Comparison of ENCODE assay signal across 8 cellular contexts in genomic region chr9:468766-469496, GRCh38. TPM values are rescaled to one million over a fixed set of nuclear protein-coding genes. Genes with fewer than 3 reads are reported as not detected.
DNase-seq lines count a peak whose midpoint lies in the region; ATAC-seq and TF ChIP-seq lines count a peak whose summit lies in the region.

No MANE protein-coding gene starts in this region.

- no peak for TF ChIP-seq CTCF in C4-2B (conservative IDR thresholded peaks at IDR 0.05)

- POLR2A ChIA-PET in naive thymus-derived CD8-positive, alpha-beta T cell (lab: Charles Lee) = interaction anchor here (2.2 kb wide), 1 partner anchor 9 kb away, joined by 7 read pairs; no protein-coding TSS in a partner anchor

- DNase-seq in central memory CD8-positive, alpha-beta T cell (ENCODE audit: low spot score in 2 of 2) = no peak
- peak in 2 of 10 donors; percentile 13 for DNase-seq in naive thymus-derived CD8-positive, alpha-beta T cell
- no peak for DNase-seq in iPS-NIHi7 (ENCODE audit: extremely low spot score)
- DNase-seq in SKM-1 treated with dmso at 0.1 percent for 144 hours (lab: John Stamatoyannopoulos, UW; ENCODE audit: unreplicated experiment) = no peak
- DNase-seq in NCI-H2227 (lab: John Stamatoyannopoulos, UW; ENCODE audit: unreplicated experiment) = no peak

- H3K9me3 Mint-ChIP-seq in IgD-negative memory B cell = no peaks in the 10 kb centered on the region
- no peaks in the 10 kb centered on the region for H3K9me3 Mint-ChIP-seq in central memory CD8-positive, alpha-beta T cell
- H3K9me3 Mint-ChIP-seq in naive thymus-derived CD8-positive, alpha-beta T cell = no peaks in the 10 kb centered on the region

- peak overlapping the region; percentile 76 to 97 (median 95) for H3K27ac Mint-ChIP-seq in IgD-negative memory B cell
- peak overlapping the region; percentile 93 for H3K27ac Mint-ChIP-seq in central memory CD8-positive, alpha-beta T cell (ENCODE audit: low read depth)
- peak overlapping the region in 9 of 10 donors; percentile 67 to 95 (median 91) for H3K27ac Mint-ChIP-seq in naive thymus-derived CD8-positive, alpha-beta T cell

- H3K4me1 Mint-ChIP-seq in IgD-negative memory B cell = peaks cover 13 to 23% (median 18%) of the 10 kb centered on the region in 3 donors
- peaks cover 23% of the 10 kb centered on the region for H3K4me1 Mint-ChIP-seq in central memory CD8-positive, alpha-beta T cell
- peaks cover 19 to 32% (median 28%) of the 10 kb centered on the region in 4 donors for H3K4me1 Mint-ChIP-seq in naive thymus-derived CD8-positive, alpha-beta T cell

- ATAC-seq in central memory CD8-positive, alpha-beta T cell (replicated peaks; ENCODE audit: extremely low read depth, poor library complexity, severe bottlenecking) = no peak
- no peak for ATAC-seq in naive thymus-derived CD8-positive, alpha-beta T cell
- no peak for ATAC-seq in HG02588 (IDR thresholded peaks at IDR 0.05; ENCODE audit: unreplicated experiment)

- H3K4me3 Mint-ChIP-seq in IgD-negative memory B cell = peak overlapping the region; percentile 83 to 94 (median 90)
- H3K4me3 Mint-ChIP-seq in central memory CD8-positive, alpha-beta T cell = peak overlapping the region; percentile 84
- H3K4me3 Mint-ChIP-seq in naive thymus-derived CD8-positive, alpha-beta T cell = peak overlapping the region; percentile 63 to 90 (median 78)

- H3K27ac ChIP-seq in C4-2B = peak overlapping the region; percentile 85

- no peaks in the 10 kb centered on the region for H3K27me3 Mint-ChIP-seq in IgD-negative memory B cell
- H3K27me3 Mint-ChIP-seq in central memory CD8-positive, alpha-beta T cell = no peaks in the 10 kb centered on the region
- no peaks in the 10 kb centered on the region for H3K27me3 Mint-ChIP-seq in naive thymus-derived CD8-positive, alpha-beta T cell

- no peaks in the 10 kb centered on the region for H3K36me3 Mint-ChIP-seq in IgD-negative memory B cell
- H3K36me3 Mint-ChIP-seq in central memory CD8-positive, alpha-beta T cell (ENCODE audit: insufficient read depth) = peaks cover 29% of the 10 kb centered on the region
- peaks cover 10 to 21% (median 17%) of the 10 kb centered on the region in 3 donors for H3K36me3 Mint-ChIP-seq in naive thymus-derived CD8-positive, alpha-beta T cell

RNA-seq across cellular contexts. Expression of gene KANK1, which starts 35.6 kb away (rescaled TPM):
- polyA plus RNA-seq in IgD-negative memory B cell = 4.2 TPM
- 10 to 100 TPM; 10.1 to 13.0 TPM for total RNA-seq in naive thymus-derived CD8-positive, alpha-beta T cell
- polyA plus RNA-seq in naive thymus-derived CD8-positive, alpha-beta T cell = 10 to 100 TPM in 1 of 3 donors, 1 to 10 TPM in 2; 1.0 to 12.9 (median 5.4) TPM
